Comparison of ENCODE assay signal across 13 cellular contexts in the genomic region with DNA sequence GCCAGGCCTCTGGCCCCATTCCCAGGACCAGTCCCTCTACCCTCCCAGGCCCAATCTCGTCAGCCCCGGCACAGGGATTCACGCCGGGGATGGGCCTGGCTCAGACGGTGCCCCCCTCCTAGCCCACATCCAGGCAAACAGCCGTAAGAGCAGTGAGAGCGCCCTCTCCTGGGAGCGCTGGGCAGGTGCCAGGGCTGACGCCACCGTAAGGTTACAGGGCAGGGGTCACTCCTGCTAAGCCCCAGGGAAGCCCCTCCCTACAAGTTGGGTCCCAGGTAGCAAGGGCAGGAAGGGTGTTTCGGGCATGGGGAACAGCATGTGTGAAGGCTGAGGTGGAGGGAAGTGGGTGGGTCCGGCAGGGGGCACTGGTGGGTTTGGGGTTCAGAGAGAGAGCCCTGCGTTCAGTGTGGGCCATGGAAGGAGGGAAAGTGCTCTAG. TPM values are rescaled to one million over a fixed set of nuclear protein-coding genes. Genes with fewer than 3 reads are reported as not detected.
DNase-seq lines count a peak whose midpoint lies in the region; ATAC-seq, FAIRE-seq and TF ChIP-seq lines count a peak whose summit lies in the region.
"Had no signal": no experiment of that assay in that cellular context is flagged by ENCODE, and none has a peak within 500 bp of the region (broad histone marks: within the 10 kb centered on the region; RNA-seq: fewer than 3 reads in every experiment).

No MANE protein-coding gene starts in this region.

- H3K14ac ChIP-seq in H9 (ENCODE audit: insufficient read depth, low read length) = no peak overlapping the region

- no peak overlapping the region for H3T11ph ChIP-seq in H9 (ENCODE audit: low read length)

- H3K9ac ChIP-seq in H9 (ENCODE audit: extremely low read depth, insufficient read length, low read length) (no peak overlapping the region), keratinocyte (ENCODE audit: control insufficient read depth, extremely low read depth, insufficient read depth, low read length) (no peak overlapping the region)

- H3K56ac ChIP-seq in H9 (ENCODE audit: insufficient read length, low read depth, low read length) = no peak overlapping the region

- H3K18ac ChIP-seq in H9 (ENCODE audit: insufficient read length, low read depth, low read length) = no peak overlapping the region

- H4K91ac ChIP-seq in H9 (ENCODE audit: insufficient read length, low read depth, low read length) = no peak overlapping the region

- no peaks in the 10 kb centered on the region for H3K27me3 Mint-ChIP-seq in H9 (ENCODE audit: low read depth)
- no peaks in the 10 kb centered on the region for H3K27me3 Mint-ChIP-seq in WTC11 (ENCODE audit: low read depth)
- H3K27me3 Mint-ChIP-seq: stimulated activated naive CD8-positive, alpha-beta T cell treated with anti-CD3 and anti-CD28 coated beads, Interleukin-15, Interleukin-2, amounts not matched to agents 100 ng/mL and 50 ng/mL, for 24 hours had no signal

- H3K79me2 ChIP-seq in H9 (ENCODE audit: insufficient read depth, low read length) (no peaks in the 10 kb centered on the region), keratinocyte (ENCODE audit: control insufficient read depth, insufficient read depth, low read length) (no peaks in the 10 kb centered on the region)

- no peak overlapping the region for H2BK15ac ChIP-seq in H9 (ENCODE audit: low read depth, low read length)

- no peaks in the 10 kb centered on the region for H3K36me3 Mint-ChIP-seq in H9 (ENCODE audit: insufficient read depth in 1 of 3, low read depth in 3 of 3)
- H3K36me3 Mint-ChIP-seq in WTC11 = no peaks in the 10 kb centered on the region

- H2AK5ac ChIP-seq in H9 (ENCODE audit: insufficient read length, low read length) = no peak overlapping the region

- ATAC-seq in WTC11 = peak; percentile 97
- ATAC-seq in GM21360 (IDR thresholded peaks at IDR 0.05; ENCODE audit: unreplicated experiment) = no peak

- H3K4me1 Mint-ChIP-seq in H9 = no peaks in the 10 kb centered on the region
- no peaks in the 10 kb centered on the region for H3K4me1 Mint-ChIP-seq in WTC11
- H3K4me1 Mint-ChIP-seq: nephron had no signal

- no peak overlapping the region for H4K8ac ChIP-seq in H9 (replicated peaks; ENCODE audit: insufficient read length, low read depth, low read length)

- H3K4me3 Mint-ChIP-seq in H9 = no peak overlapping the region
- no peak overlapping the region for H3K4me3 Mint-ChIP-seq in WTC11
- H3K4me3 Mint-ChIP-seq: nephron; stimulated activated naive CD8-positive, alpha-beta T cell treated with anti-CD3 and anti-CD28 coated beads, Interleukin-15, Interleukin-2, amounts not matched to agents 100 ng/mL and 50 ng/mL, for 24 hours had no signal

- DNase-seq in AG09309 (ENCODE audit: low read depth) = no peak
- peak; percentile 85 for DNase-seq in H9
- DNase-seq in WTC11 (ENCODE audit: low spot score) = peak; percentile 87
- no peak for DNase-seq in keratinocyte (ENCODE audit: low read depth, low spot score)
- no peak for DNase-seq in GM03348 (ENCODE audit: low spot score)
- no peak for DNase-seq in foreskin melanocyte
- no peak for DNase-seq in central memory CD4-positive, alpha-beta T cell
- DNase-seq: activated CD4-positive, CD25-positive, alpha-beta regulatory T cell treated with anti-CD3 and anti-CD28 coated beads, Interleukin-2, amount 50 U/mL, for 72 hours; activated gamma-delta T cell treated with Interleukin-2 at 50 U/mL for 16 hours; NCI-H146 had no signal

- H3K79me1 ChIP-seq in H9 (ENCODE audit: insufficient read depth, low read depth, low read length, poor library complexity, severe bottlenecking) = no peaks in the 10 kb centered on the region

- H4K20me1 ChIP-seq in H9 (ENCODE audit: control insufficient read depth, insufficient read depth, insufficient read length) (no peaks in the 10 kb centered on the region), keratinocyte (ENCODE audit: control insufficient read depth, extremely low read depth, insufficient read depth, low read length) (no peaks in the 10 kb centered on the region)

- dilution Hi-C loops in keratinocyte (cut with MboI; ENCODE audit: extremely low pct_ligation_motif_present, low sequenced_read_pairs) = no loop called here

- no peaks in the 10 kb centered on the region for H3K36me3 ChIP-seq in keratinocyte (ENCODE audit: control insufficient read depth in 2 of 2, extremely low read depth in 1 of 2, insufficient read depth in 2 of 2, low read length in 2 of 2)

- H2AFZ ChIP-seq in H9 (ENCODE audit: low read length) = no peak overlapping the region
- H2AFZ ChIP-seq in keratinocyte (ENCODE audit: control insufficient read depth, low read length) = no peak overlapping the region

- H3K23ac ChIP-seq in H9 (ENCODE audit: insufficient read length, low read depth, low read length) = no peak overlapping the region

- FAIRE-seq in keratinocyte (lab: Jason Lieb, UNC) = no peak

- no peaks in the 10 kb centered on the region for H3K9me3 Mint-ChIP-seq in H9
- H3K9me3 Mint-ChIP-seq in WTC11 = no peaks in the 10 kb centered on the region
- H3K9me3 Mint-ChIP-seq: nephron; stimulated activated naive CD8-positive, alpha-beta T cell treated with anti-CD3 and anti-CD28 coated beads, Interleukin-15, Interleukin-2, amounts not matched to agents 100 ng/mL and 50 ng/mL, for 24 hours had no signal

- H3K27ac ChIP-seq in H9 (ENCODE audit: insufficient read length, low read depth, low read length) = no peak overlapping the region
- H3K27ac ChIP-seq in keratinocyte (ENCODE audit: control insufficient read depth, insufficient read depth, low read length) = no peak overlapping the region

- no peak overlapping the region; a peak in 1 of 7 replicates for H3K27ac Mint-ChIP-seq in H9
- H3K27ac Mint-ChIP-seq in WTC11 = no peak overlapping the region
- H3K27ac Mint-ChIP-seq: nephron; stimulated activated naive CD8-positive, alpha-beta T cell treated with anti-CD3 and anti-CD28 coated beads, Interleukin-15, Interleukin-2, amounts not matched to agents 100 ng/mL and 50 ng/mL, for 24 hours had no signal

- no CpG with 5 or more reads among the region's 13 CpGs for WGBS in H9 (ENCODE audit: extremely low coverage, insufficient read length, low lambda C conversion rate)

- no peak overlapping the region for H3K4me2 ChIP-seq in H9 (ENCODE audit: insufficient read depth, insufficient read length, low read length)
- H3K4me2 ChIP-seq in keratinocyte (ENCODE audit: control insufficient read depth, extremely low read depth, insufficient read depth, low read depth, low read length) = no peak overlapping the region

- TF ChIP-seq CTCF in AG09309 (IDR thresholded peaks at IDR 0.05; ENCODE audit: control insufficient read depth, insufficient read depth, low read depth, low read length, missing control alignments) (peak; percentile 31), H9 (conservative IDR thresholded peaks at IDR 0.05) (peak; percentile 97), WTC11 (IDR thresholded peaks at IDR 0.05) (peak; percentile 91), keratinocyte (optimal IDR thresholded peaks at IDR 0.05 in 1 of 3, IDR thresholded peaks at IDR 0.05 in 1 of 3, conservative IDR thresholded peaks at IDR 0.05 in 1 of 3; ENCODE audit: extremely low read depth in 1 of 3, insufficient read depth in 2 of 3, low read length in 3 of 3) (peak in 2 of 3 experiments; percentile 18 to 45)

- H4K5ac ChIP-seq in H9 (ENCODE audit: insufficient read length, low read depth, low read length) = no peak overlapping the region

- POLR2A ChIA-PET in WTC11 (lab: Charles Lee) = no interaction called here

- H3K4ac ChIP-seq in H9 (ENCODE audit: low read depth, low read length) = no peak overlapping the region

- no peaks in the 10 kb centered on the region for H3K23me2 ChIP-seq in H9 (ENCODE audit: insufficient read length, low read depth, low read length, poor library complexity, severe bottlenecking)

- H2BK5ac ChIP-seq in H9 (ENCODE audit: insufficient read length, low read length) = no peak overlapping the region

- H2BK120ac ChIP-seq in H9 (ENCODE audit: low read depth, low read length, poor library complexity, severe bottlenecking) = no peak overlapping the region

- H2BK20ac ChIP-seq in H9 (ENCODE audit: low read depth, low read length, poor library complexity, severe bottlenecking) = no peak overlapping the region

- H3K4me3 ChIP-seq in AG09309 (ENCODE audit: control insufficient read depth, low read depth, low read length) (no peak overlapping the region), keratinocyte (ENCODE audit: control insufficient read depth in 2 of 3, extremely low read depth in 1 of 3, insufficient read depth in 2 of 3, low read depth in 1 of 3, low read length in 3 of 3) (no peak overlapping the region)

- H3K27me3 ChIP-seq in H9 (ENCODE audit: insufficient read depth, low read length) (no peaks in the 10 kb centered on the region), keratinocyte (ENCODE audit: control insufficient read depth, extremely low read depth, insufficient read depth, low read length) (no peaks in the 10 kb centered on the region)

- H3K9me1 ChIP-seq in keratinocyte (ENCODE audit: control insufficient read depth, extremely low read depth, insufficient read depth, low read length) = no peaks in the 10 kb centered on the region

- CTCF ChIA-PET in WTC11 (lab: Charles Lee) = interaction anchor here (0.7 kb wide), 2 partner anchors 9 to 10 kb away, joined by 3 to 4 read pairs; no protein-coding TSS in a partner anchor

- H3K4me1 ChIP-seq in H9 (ENCODE audit: insufficient read depth, low read length) = no peaks in the 10 kb centered on the region
- no peaks in the 10 kb centered on the region for H3K4me1 ChIP-seq in keratinocyte (ENCODE audit: control insufficient read depth, extremely low read depth, insufficient read depth, low read length)

- H3K9me3 ChIP-seq in H9 (ENCODE audit: control insufficient read depth, low read depth, low read length) (no peaks in the 10 kb centered on the region), keratinocyte (ENCODE audit: control insufficient read depth, low read depth, low read length) (no peaks in the 10 kb centered on the region)

- H2BK12ac ChIP-seq in H9 (ENCODE audit: insufficient read length, low read depth, low read length) = no peak overlapping the region

TF ChIP-seq in WTC11, 78 proteins besides CTCF, POLR2A, EP300 and RAD21 (continues in another document):
- peak; percentile 81 for TF ChIP-seq GTF2I (CRISPR knock-in tag; conservative IDR thresholded peaks at IDR 0.05)
- TF ChIP-seq ZNF121 (CRISPR knock-in tag; IDR thresholded peaks at IDR 0.05) = peak; percentile 58; the same call in 1 of the 2 replicates
- no peak for TF ChIP-seq ZBTB21 (CRISPR knock-in tag; IDR thresholded peaks at IDR 0.05; ENCODE audit: borderline replicate concordance)

RNA-seq across cellular contexts. Expression of a gene that starts 19.2 kb away (rescaled TPM):
- total RNA-seq in H9 (2021) = 7.3 and 7.4 TPM in 2 replicates
- 8.5 to 10.1 TPM (median 9.3 TPM) in 3 replicates for total RNA-seq in WTC11 (2021)
- polyA plus RNA-seq in keratinocyte = 3.8 to 5.7 TPM (median 4.9 TPM) in 3 replicates
- 3.0 TPM for polyA plus RNA-seq in keratinocyte (2011; ENCODE audit: low read depth)
- 4.3 and 5.2 TPM in 2 replicates for polyA plus RNA-seq in keratinocyte (2011; cell fraction: cytosol; rRNA removed)
- polyA plus RNA-seq in keratinocyte (2011; cell fraction: nucleus; rRNA removed) = 5.7 TPM in 2 replicates
- polyA plus RNA-seq in keratinocyte (2012; ENCODE audit: low replicate concordance) = 5.0 and 6.3 TPM in 2 replicates
- polyA minus RNA-seq in keratinocyte = 7.1 to 18.8 TPM (median 10.4 TPM) in 3 replicates
- polyA minus RNA-seq in keratinocyte (2011; cell fraction: cytosol; rRNA and poly(A)+ RNA removed) = 10.7 TPM
- 8.8 and 9.4 TPM in 2 replicates for polyA minus RNA-seq in keratinocyte (2011; cell fraction: nucleus; rRNA and poly(A)+ RNA removed)

Comparison
In these comparisons a context has a peak if more than half of its experiments do, and no peak if none do; other contexts are left out.
1. DNase-seq: peak in H9 (single experiment) and WTC11 (single experiment); none in AG09309 (single experiment), keratinocyte (single experiment), GM03348 (single experiment), foreskin melanocyte (single experiment) and central memory CD4-positive, alpha-beta T cell (single experiment).
2. CTCF ChIP-seq: peak in every context shown above with its lines; median percentile 97 in H9; 91 in WTC11; 32 in keratinocyte; 31 in AG09309.